In the genomic region with DNA sequence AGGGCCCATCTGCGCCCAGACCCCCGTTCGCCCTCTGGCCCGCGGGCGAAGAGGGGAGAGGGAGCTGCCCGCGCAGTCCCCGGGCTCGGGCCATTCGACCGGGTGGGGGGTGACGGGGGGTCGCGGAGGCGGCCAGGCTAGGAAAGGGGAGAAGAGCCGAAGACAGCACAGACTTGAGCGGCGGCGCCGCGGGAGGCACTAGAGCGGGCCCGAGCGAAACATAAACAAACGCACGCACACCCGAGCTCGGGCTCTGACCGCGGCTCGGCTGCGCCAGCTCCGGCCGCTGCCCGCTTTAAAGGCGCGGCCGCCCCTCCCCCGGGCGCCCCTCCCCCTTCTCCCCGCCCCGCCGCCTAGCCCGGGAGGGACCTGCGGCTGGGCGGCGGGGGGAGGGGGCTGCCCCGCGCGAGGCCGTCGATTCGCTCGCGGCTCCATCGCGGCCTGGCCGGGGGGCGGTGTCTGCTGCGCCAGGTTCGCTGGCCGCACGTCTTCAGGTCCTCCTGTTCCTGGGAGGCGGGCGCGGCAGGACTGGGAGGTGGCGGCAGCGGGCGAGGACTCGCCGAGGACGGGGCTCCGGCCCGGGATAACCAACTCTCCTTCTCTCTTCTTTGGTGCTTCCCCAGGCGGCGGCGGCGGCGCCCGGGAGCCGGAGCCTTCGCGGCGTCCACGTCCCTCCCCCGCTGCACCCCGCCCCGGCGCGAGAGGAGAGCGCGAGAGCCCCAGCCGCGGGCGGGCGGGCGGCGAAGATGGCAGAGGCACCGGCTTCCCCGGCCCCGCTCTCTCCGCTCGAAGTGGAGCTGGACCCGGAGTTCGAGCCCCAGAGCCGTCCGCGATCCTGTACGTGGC, we compare ENCODE assay signal across 8 cellular contexts. TPM values are rescaled to one million over a fixed set of nuclear protein-coding genes. Genes with fewer than 3 reads are reported as not detected.
DNase-seq lines count a peak whose midpoint lies in the region; ATAC-seq and TF ChIP-seq lines count a peak whose summit lies in the region.

A gene (plus strand): TSS at position 455 of the 846 bp plus-strand sequence. CDS start 292 bp downstream, at position 747.

- H3K79me2 ChIP-seq in MM.1S (ENCODE audit: low read length), result peaks cover 67% of the 10 kb centered on the region

- H3K27me3 ChIP-seq in MM.1S (replicated peaks; ENCODE audit: insufficient read depth, low read length) (no peaks in the 10 kb centered on the region), right atrium auricular region (no peaks in the 10 kb centered on the region), prostate gland (replicated peaks; ENCODE audit: insufficient read depth) (no peaks in the 10 kb centered on the region), uterus (no peaks in the 10 kb centered on the region)

- no peak within 1 kb of the TSS for H2AFZ ChIP-seq in MM.1S (ENCODE audit: low read length)

- H3K4me2 ChIP-seq in MM.1S (ENCODE audit: low read depth, low read length), result peak within 1 kb of the TSS; percentile 48

- H3F3A ChIP-seq in MM.1S (ENCODE audit: insufficient read depth, low read length), result peaks cover 62% of the 10 kb centered on the region

- H3K27ac Mint-ChIP-seq in T-helper 17 cell, result peak within 1 kb of the TSS; percentile 94

- under 1% methylated on average over 52 of the region's 110 CpGs for WGBS in prostate gland

- H3K36me3 ChIP-seq in MM.1S (replicated peaks; ENCODE audit: insufficient read depth, low read length) (0 out of 2 replicates have a peak, but pooled peaks cover 15% of the 10 kb centered on the region), right atrium auricular region (peaks cover 7% of the 10 kb centered on the region), prostate gland (no peaks in the 10 kb centered on the region), uterus (no peaks in the 10 kb centered on the region)

- H3K9me2 ChIP-seq in MM.1S (replicated peaks; ENCODE audit: insufficient read depth, low read length), result no peaks in the 10 kb centered on the region

- peaks cover 34% of the 10 kb centered on the region for H3K4me1 Mint-ChIP-seq in T-helper 17 cell

- peaks cover 9% of the 10 kb centered on the region for H3K4me1 ChIP-seq in MM.1S (ENCODE audit: low read length)
- peaks cover 0 to 48% of the 10 kb centered on the region in 2 donors for H3K4me1 ChIP-seq in right atrium auricular region
- H3K4me1 ChIP-seq in prostate gland (replicated peaks), result no peaks in the 10 kb centered on the region
- peaks cover 0 to 8% of the 10 kb centered on the region in 2 donors for H3K4me1 ChIP-seq in uterus

- intact Hi-C loops in prostate gland (cut with DNase I) (loop anchor here (2.0 kb wide), 1 partner anchor 28 kb away; no protein-coding TSS in a partner anchor), uterus (cut with DNase I; ENCODE audit: low total_unique reads) (loop anchor here (10.0 kb wide), 1 partner anchor 114 kb away; no protein-coding TSS in a partner anchor)

- H3K9ac ChIP-seq in MM.1S (ENCODE audit: low read length), result peak within 1 kb of the TSS; percentile 100

- peaks cover 8% of the 10 kb centered on the region; the same call in 1 of the 2 replicates for H4K20me1 ChIP-seq in MM.1S (ENCODE audit: insufficient read depth, low read length)

- peak within 1 kb of the TSS; percentile 91 for H3K4me3 Mint-ChIP-seq in T-helper 17 cell

- H3K9me3 ChIP-seq in MM.1S (replicated peaks; ENCODE audit: insufficient read depth, low read length) (no peaks in the 10 kb centered on the region), T-helper 17 cell (ENCODE audit: control insufficient read depth, low read length, poor library complexity, severe bottlenecking) (no peaks in the 10 kb centered on the region), right atrium auricular region (no peaks in the 10 kb centered on the region), prostate gland (no peaks in the 10 kb centered on the region), uterus (no peaks in the 10 kb centered on the region)

- TF ChIP-seq CTCF in MM.1S (IDR thresholded peaks at IDR 0.05; ENCODE audit: low read length) (no peak), astrocyte of the cerebellum (IDR thresholded peaks at IDR 0.05; ENCODE audit: low read depth, low read length, missing control alignments) (no peak), right atrium auricular region (IDR thresholded peaks at IDR 0.05) (no peak), prostate gland (IDR thresholded peaks at IDR 0.05) (peak in 1 of 4 experiments; percentile 10), uterus (IDR thresholded peaks at IDR 0.05) (peak in 1 of 4 experiments; percentile 14)

- H3K36me3 Mint-ChIP-seq in T-helper 17 cell (ENCODE audit: low read depth), result no peaks in the 10 kb centered on the region

- peak; percentile 4 for ATAC-seq in T-helper 17 cell
- no peak for ATAC-seq in HG03097 (IDR thresholded peaks at IDR 0.05; ENCODE audit: low FRiP score, unreplicated experiment)

- peak; percentile 94 for TF ChIP-seq POLR2A in prostate gland (IDR thresholded peaks at IDR 0.05)
- peak; percentile 87 to 93 for TF ChIP-seq POLR2A in uterus (IDR thresholded peaks at IDR 0.05)

- in situ Hi-C loops in astrocyte of the cerebellum (cut with HindIII; ENCODE audit: low sequenced_read_pairs), result no loop called here

- no peaks in the 10 kb centered on the region for H3K27me3 Mint-ChIP-seq in T-helper 17 cell

- H3K27ac ChIP-seq in MM.1S (ENCODE audit: low read length) (peak within 1 kb of the TSS; percentile 99), right atrium auricular region (peak within 1 kb of the TSS; percentile 99 to 100), prostate gland (peak within 1 kb of the TSS; percentile 99 to 100), uterus (peak within 1 kb of the TSS; percentile 99 to 100)

- H3K4me3 ChIP-seq in MM.1S (ENCODE audit: low read length) (peak within 1 kb of the TSS; percentile 99), astrocyte of the cerebellum (ENCODE audit: low read depth, low read length) (peak within 1 kb of the TSS; percentile 93), right atrium auricular region (peak within 1 kb of the TSS; percentile 81 to 85), prostate gland (peak within 1 kb of the TSS; percentile 97 to 98), uterus (peak within 1 kb of the TSS; percentile 86)

- DNase-seq in EH (ENCODE audit: low read depth), result peak; percentile 88
- peak; percentile 93 for DNase-seq in MM.1S
- peak; percentile 44 to 72 (median 70) for DNase-seq in T-helper 17 cell
- peak; percentile 66 for DNase-seq in astrocyte of the cerebellum (ENCODE audit: low read depth)
- DNase-seq in right atrium auricular region (ENCODE audit: low spot score), result peak; percentile 93
- DNase-seq in prostate gland (ENCODE audit: low spot score), result peak; percentile 94
- peak; percentile 92 to 93 for DNase-seq in uterus

RNA-seq across cellular contexts. Expression of the gene that starts here (rescaled TPM):
- total RNA-seq in T-helper 17 cell (10 to 100 TPM; 22.6 to 34.1 TPM), right atrium auricular region (10 to 100 TPM; 54.5 to 60.9 TPM), prostate gland (100 to 1,000 TPM; 108 to 144 TPM), uterus (10 to 100 TPM; 52.3 to 71.2 (median 61.3) TPM)
